In the genomic region with DNA sequence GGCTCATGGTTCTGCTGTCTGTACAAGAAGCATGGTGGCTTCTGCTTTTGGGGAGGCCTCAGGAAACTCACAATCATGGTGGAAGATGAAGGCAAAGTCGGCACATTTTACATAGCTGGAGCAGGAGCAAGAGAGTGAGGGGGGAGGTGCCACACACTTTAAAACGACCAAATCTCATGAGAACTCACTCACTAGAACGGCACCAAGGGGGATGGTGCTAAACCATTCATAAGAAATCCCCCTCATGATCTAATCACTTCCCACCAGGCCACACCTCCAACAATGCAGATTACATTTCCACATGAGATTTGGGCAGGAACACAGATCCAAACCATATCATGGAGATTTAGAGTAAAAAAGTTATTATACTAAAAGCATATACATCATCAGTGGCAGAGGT, we compare ENCODE assay signal across 14 cellular contexts. TPM values are rescaled to one million over a fixed set of nuclear protein-coding genes. Genes with fewer than 3 reads are reported as not detected.
DNase-seq lines count a peak whose midpoint lies in the region; ATAC-seq, FAIRE-seq and TF ChIP-seq lines count a peak whose summit lies in the region.
"Had no signal": no experiment of that assay in that cellular context is flagged by ENCODE, and none has a peak within 500 bp of the region (broad histone marks: within the 10 kb centered on the region; RNA-seq: fewer than 3 reads in every experiment).

No MANE protein-coding gene starts in this region.

- TF ChIP-seq CTCF in GM12878 (IDR thresholded peaks at IDR 0.05 in 2 of 3, conservative IDR thresholded peaks at IDR 0.05 in 1 of 3; ENCODE audit: control insufficient read depth in 2 of 3, extremely low read depth in 1 of 3, insufficient read depth in 1 of 3, low read depth in 3 of 3, low read length in 3 of 3) (no peak), mucosa of descending colon (IDR thresholded peaks at IDR 0.05) (no peak)

- FAIRE-seq in GM12878 (lab: Jason Lieb, UNC): peak; percentile 44

- peak overlapping the region; percentile 69 for H3K27ac ChIP-seq in GM12878 (ENCODE audit: control insufficient read depth, insufficient read depth)
- H3K27ac ChIP-seq: uterus had no signal

- CTCF ChIA-PET in GM12878 (lab: Yijun Ruan, JAX): interaction anchor here (0.7 to 3.7 kb wide), 10 partner anchors 9 to 359 kb away, joined by 3 to 26 read pairs (median 4); a partner anchor contains a TSS

- H3K9ac ChIP-seq in GM12878 (ENCODE audit: control insufficient read depth, insufficient read depth, low read length): no peak overlapping the region; the same call in 1 of the 2 replicates

- 3% methylated on average over 3 of the region's 3 CpGs for WGBS in GM12878 (ENCODE audit: insufficient coverage, insufficient replicate concordance, low lambda C conversion rate, missing lambda C conversion rate)

- POLR2A ChIA-PET in GM12878 (lab: Charles Lee): interaction anchor here (1.0 to 5.2 kb wide), 6 partner anchors 9 to 77 kb away, joined by 3 to 63 read pairs (median 6); a partner anchor contains a TSS

- peak overlapping the region; percentile 57 for H3K4me2 ChIP-seq in GM12878 (ENCODE audit: control insufficient read depth, insufficient read depth)

- H2AFZ ChIP-seq in GM12878 (ENCODE audit: control insufficient read depth, low read depth, low read length): peak overlapping the region; percentile 84

- TF ChIP-seq RAD21 in GM12878 (IDR thresholded peaks at IDR 0.05; ENCODE audit: insufficient read depth, low read depth, low read length): no peak

- BruUV-seq in GM12878 (replicated peaks; lab: Mats Ljungman, UMichigan): no TSS peak

- SMC1A ChIA-PET in GM12878 (lab: Charles Lee; ENCODE audit: uncharacterized antibody, unreplicated experiment): interaction anchor here (0.7 to 8.7 kb wide), 19 partner anchors 9 to 545 kb away, joined by 3 to 107 read pairs (median 4); a partner anchor contains a TSS

- in situ Hi-C loops in GM12878 (cut with MboI): no loop called here

- no peaks in the 10 kb centered on the region; the same call in 2 of the 3 replicates for H3K9me3 ChIP-seq in GM12878 (replicated peaks; ENCODE audit: control insufficient read depth, insufficient read depth, low read length)
- H3K9me3 ChIP-seq in mucosa of descending colon: no peaks in the 10 kb centered on the region
- H3K9me3 ChIP-seq: uterus had no signal

- H3K36me3 ChIP-seq in GM12878 (ENCODE audit: control insufficient read depth in 2 of 2, insufficient read depth in 2 of 2, low read length in 1 of 2) (no peaks in the 10 kb centered on the region), mucosa of descending colon (ENCODE audit: low read depth) (no peaks in the 10 kb centered on the region)
- H3K36me3 ChIP-seq: uterus had no signal

- no peaks in the 10 kb centered on the region for H3K27me3 ChIP-seq in GM12878 (replicated peaks in 1 of 2; ENCODE audit: control insufficient read depth in 2 of 2, insufficient read depth in 2 of 2, low read length in 1 of 2)
- H3K27me3 ChIP-seq: uterus had no signal

- ATAC-seq in GM18868 (IDR thresholded peaks at IDR 0.05; ENCODE audit: unreplicated experiment): peak; percentile 48
- ATAC-seq in GM21723 (IDR thresholded peaks at IDR 0.05; ENCODE audit: unreplicated experiment): peak; percentile 27
- peak; percentile 46 for ATAC-seq in HG03432 (IDR thresholded peaks at IDR 0.05; ENCODE audit: unreplicated experiment)
- ATAC-seq in GM12878: peak; percentile 87
- ATAC-seq in mucosa of descending colon: no peak
- no peak for ATAC-seq in HG03565 (IDR thresholded peaks at IDR 0.05; ENCODE audit: unreplicated experiment)

- no peak for TF ChIP-seq EP300 in GM12878 (IDR thresholded peaks at IDR 0.05; ENCODE audit: borderline replicate concordance in 1 of 2, control insufficient read depth in 1 of 2, low read depth in 2 of 2, low read length in 2 of 2)

- RAD21 ChIA-PET in GM12878 (lab: Charles Lee; ENCODE audit: unreplicated experiment): interaction anchor here (0.6 to 3.8 kb wide), 9 partner anchors 9 to 278 kb away, joined by 3 to 44 read pairs (median 10); a partner anchor contains a TSS

- no peak for TF ChIP-seq POLR2A in GM12878 (IDR thresholded peaks at IDR 0.05; ENCODE audit: low read depth, low read length)

- no peaks in the 10 kb centered on the region for H3K79me2 ChIP-seq in GM12878 (ENCODE audit: control insufficient read depth, insufficient read depth, low read length)

- peak; percentile 40 for DNase-seq in GM12878 (ENCODE audit: low read depth, low spot score)
- no peak for DNase-seq in mucosa of descending colon
- no peak for DNase-seq in central memory CD4-positive, alpha-beta T cell
- DNase-seq in germinal center (ENCODE audit: low spot score): no peak
- DNase-seq: activated CD8-positive, alpha-beta memory T cell treated with anti-CD3 and anti-CD28 coated beads, Interleukin-2, amount 50 U/mL, for 4 hours; EL; NCI-H1417; Right ventricle myocardium superior; stimulated activated CD4-positive, alpha-beta T cell treated with anti-CD3 and anti-CD28 coated beads, Interleukin-4, amount 100 ng/mL, for 4 hours; uterus had no signal

- peaks cover 20% of the 10 kb centered on the region for H3K4me1 ChIP-seq in GM12878 (ENCODE audit: control insufficient read depth, insufficient read depth, low read length)
- no peaks in the 10 kb centered on the region for H3K4me1 ChIP-seq in mucosa of descending colon (ENCODE audit: low read depth)
- H3K4me1 ChIP-seq: uterus had no signal

- intact Hi-C loops in GM12878 (cut with micrococcal nuclease; ENCODE audit: unreplicated experiment) (no loop called here), mucosa of descending colon (cut with DNase I, micrococcal nuclease) (no loop called here)

- H3K4me3 ChIP-seq in GM12878 (peak overlapping the region; percentile 9; the same call in 1 of the 2 replicates), mucosa of descending colon (no peak overlapping the region)
- H3K4me3 ChIP-seq: uterus had no signal

- no peaks in the 10 kb centered on the region for H4K20me1 ChIP-seq in GM12878 (ENCODE audit: control insufficient read depth, insufficient read depth)

TF ChIP-seq in GM12878, 131 proteins besides CTCF, POLR2A, EP300 and RAD21 (continues in another document):
- TF ChIP-seq CEBPB (IDR thresholded peaks at IDR 0.05; ENCODE audit: borderline replicate concordance in 1 of 2, low read depth in 2 of 2, low read length in 2 of 2): no peak
- TF ChIP-seq RBBP5 (conservative IDR thresholded peaks at IDR 0.05): no peak
- 0 out of 2 replicates have a peak, but pooled peaks have one; percentile 57 for TF ChIP-seq ZNF207 (IDR thresholded peaks at IDR 0.05; ENCODE audit: borderline replicate concordance)
- no peak for TF ChIP-seq SP1 (IDR thresholded peaks at IDR 0.05; ENCODE audit: low read depth, low read length)
- TF ChIP-seq, protein P1, sequence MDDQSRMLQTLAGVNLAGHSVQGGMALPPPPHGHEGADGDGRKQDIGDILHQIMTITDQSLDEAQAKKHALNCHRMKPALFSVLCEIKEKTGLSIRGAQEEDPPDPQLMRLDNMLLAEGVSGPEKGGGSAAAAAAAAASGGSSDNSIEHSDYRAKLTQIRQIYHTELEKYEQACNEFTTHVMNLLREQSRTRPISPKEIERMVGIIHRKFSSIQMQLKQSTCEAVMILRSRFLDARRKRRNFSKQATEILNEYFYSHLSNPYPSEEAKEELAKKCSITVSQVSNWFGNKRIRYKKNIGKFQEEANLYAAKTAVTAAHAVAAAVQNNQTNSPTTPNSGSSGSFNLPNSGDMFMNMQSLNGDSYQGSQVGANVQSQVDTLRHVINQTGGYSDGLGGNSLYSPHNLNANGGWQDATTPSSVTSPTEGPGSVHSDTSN (IDR thresholded peaks at IDR 0.05; ENCODE audit: insufficient replicate concordance, low read depth, low read length): no peak
- no peak for TF ChIP-seq TCF3 (IDR thresholded peaks at IDR 0.05; ENCODE audit: borderline replicate concordance, insufficient read depth, low read depth, low read length)
- peak; percentile 53; the same call in 1 of the 2 replicates for TF ChIP-seq PAX5 (IDR thresholded peaks at IDR 0.05; ENCODE audit: borderline replicate concordance, low read depth, low read length)

RNA-seq across cellular contexts. Expression of a gene that starts 13.6 kb away (rescaled TPM):
- 71.8 and 93.9 TPM in 2 replicates for total RNA-seq in GM12878 (2013; cell fraction: nucleolus; rRNA removed)
- total RNA-seq in GM12878 (2014; rRNA removed): 23.8 and 24.8 TPM in 2 replicates
- total RNA-seq in GM12878 (2014; rRNA removed; fragmentation: Illumina TruSeq; extraction: Trizol): 19.4 and 19.6 TPM in 2 replicates
- total RNA-seq in GM12878 (2021): 23.6 and 26.0 TPM in 2 replicates
- 4.1 TPM for polyA plus RNA-seq in GM12878 (2011; ENCODE audit: low read depth)
- 21.3 and 29.5 TPM in 2 replicates for polyA plus RNA-seq in GM12878 (2011; rRNA removed)
- 6.5 and 7.0 TPM in 2 replicates for polyA plus RNA-seq in GM12878 (2011; cell fraction: cytosol; rRNA removed)
- 20.1 and 23.8 TPM in 2 replicates for polyA plus RNA-seq in GM12878 (2011; cell fraction: nucleus; rRNA removed)
- polyA plus RNA-seq in GM12878 (2012): 9.3 and 13.1 TPM in 2 replicates
- 17.7 and 31.1 TPM in 2 replicates for polyA plus RNA-seq in GM12878 (2014; fragmentation: Illumina TruSeq; extraction: Trizol)
- polyA plus RNA-seq in GM12878 (2014; fragmentation: Nextera tagmentation; extraction: Ambion mirVana): 1 to 10 TPM; 7.5 to 9.0 TPM
- 12.0 and 17.8 TPM in 2 replicates for polyA plus RNA-seq in GM12878 (2014; rRNA removed)
- polyA plus RNA-seq in GM12878 (2016; fragmentation: Nextera tagmentation; extraction: Ambion mirVana): 10 to 100 TPM; 14.6 to 15.4 TPM
- 13.5 and 14.3 TPM in 2 replicates for polyA minus RNA-seq in GM12878 (2011; rRNA and poly(A)+ RNA removed)
- 4.9 and 7.5 TPM in 2 replicates for polyA minus RNA-seq in GM12878 (2011; cell fraction: cytosol; rRNA and poly(A)+ RNA removed)
- 28.7 and 46.6 TPM in 2 replicates for polyA minus RNA-seq in GM12878 (2011; cell fraction: nucleus; rRNA and poly(A)+ RNA removed)
- total RNA-seq in mucosa of descending colon: 10 to 100 TPM; 30.6 to 33.7 (median 32.2) TPM

RNA-seq across cellular contexts. Expression of a gene that starts 34.7 kb away (rescaled TPM):
- not detected in 2 replicates for total RNA-seq in GM12878 (2013; cell fraction: nucleolus; rRNA removed)
- total RNA-seq in GM12878 (2014; rRNA removed) (not detected in 2 replicates), GM12878 (2014; rRNA removed; fragmentation: Illumina TruSeq; extraction: Trizol) (not detected in 2 replicates), GM12878 (2021) (not detected in 2 replicates), mucosa of descending colon (under 1 TPM in 1 of 3 donors, not detected in 2; 0.19 TPM)
- 0.10 TPM for polyA plus RNA-seq in GM12878 (2011; ENCODE audit: low read depth)
- polyA plus RNA-seq in GM12878 (2011; rRNA removed) (not detected in 2 replicates), GM12878 (2014; fragmentation: Illumina TruSeq; extraction: Trizol) (0.04 TPM in 1 of 2 replicates, not detected in the other), GM12878 (2014; fragmentation: Nextera tagmentation; extraction: Ambion mirVana) (under 1 TPM in 1 of 2 experiments, not detected in 1; 0.05 TPM), GM12878 (2014; rRNA removed) (0.05 TPM in 1 of 2 replicates, not detected in the other), GM12878 (2016; fragmentation: Nextera tagmentation; extraction: Ambion mirVana) (not detected)
- polyA plus RNA-seq in GM12878 (2011; cell fraction: cytosol; rRNA removed): 0.03 TPM in 2 replicates
- polyA plus RNA-seq in GM12878 (2011; cell fraction: nucleus; rRNA removed): not detected in 2 replicates
- polyA plus RNA-seq in GM12878 (2012): 0.10 and 0.11 TPM in 2 replicates
- not detected in 2 replicates for polyA minus RNA-seq in GM12878 (2011; rRNA and poly(A)+ RNA removed)
- polyA minus RNA-seq in GM12878 (2011; cell fraction: cytosol; rRNA and poly(A)+ RNA removed): not detected in 2 replicates
- polyA minus RNA-seq in GM12878 (2011; cell fraction: nucleus; rRNA and poly(A)+ RNA removed): not detected in 2 replicates
- total RNA-seq: Right ventricle myocardium superior had no signal

Comparison
In these comparisons a context has a peak if more than half of its experiments do, and no peak if none do; other contexts are left out.
1. ATAC-seq: peak in GM18868 (single experiment), GM21723 (single experiment), HG03432 (single experiment) and GM12878 (single experiment); none in mucosa of descending colon (single experiment) and HG03565 (single experiment).